In the genomic region with DNA sequence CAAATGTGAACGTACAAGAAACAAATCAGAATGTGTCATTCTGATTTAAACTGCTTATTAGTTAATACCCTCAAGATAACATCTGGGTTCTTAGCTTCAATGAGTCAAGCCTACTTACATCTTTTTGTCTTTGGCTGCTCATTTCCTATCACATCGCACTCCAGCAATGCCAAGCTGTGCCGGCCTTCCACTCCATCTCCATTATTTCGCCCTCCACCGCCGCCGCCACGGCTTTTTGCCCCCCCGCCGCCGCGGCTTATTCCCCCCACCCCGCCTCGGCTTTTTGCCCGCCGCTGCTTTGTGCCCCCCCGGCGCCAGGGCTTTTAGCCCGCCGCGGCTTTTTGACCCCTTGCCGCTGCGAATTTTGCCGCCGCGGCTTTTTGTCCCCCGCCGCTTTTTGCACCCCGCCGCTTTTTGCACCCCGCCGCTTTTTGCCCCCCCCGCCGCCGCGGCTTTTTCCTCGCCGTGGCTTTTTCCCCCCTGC, we compare ENCODE assay signal across 7 cellular contexts.
DNase-seq lines count a peak whose midpoint lies in the region; ATAC-seq, FAIRE-seq and TF ChIP-seq lines count a peak whose summit lies in the region.
"Not testable (repeated sequence)": the region's sequence is repeated elsewhere in the genome, so short reads cannot be mapped to it uniquely, and the experiment has no call there.

No MANE protein-coding gene starts in this region.

- not testable (repeated sequence) for H3K27ac ChIP-seq in GM23338 (ENCODE audit: low read depth); astrocyte (ENCODE audit: low read depth, low read length); liver (ENCODE audit: low read depth in 1 of 2, low read length in 2 of 2); rectal smooth muscle tissue (ENCODE audit: low read depth, low read length)

- H3K4me1 Mint-ChIP-seq in GM23338; activated B cell treated with CpG ODN at 0.5 μM for 24 hours; astrocyte (ENCODE audit: low read depth, unreplicated experiment): not testable (repeated sequence)

- peaks cover 45% of the 10 kb centered on the region for H3K27me3 ChIP-seq in GM23338 (ENCODE audit: insufficient read depth)
- H3K27me3 ChIP-seq in astrocyte (ENCODE audit: insufficient read depth, low read length); liver (ENCODE audit: control insufficient read depth in 4 of 4, insufficient read depth in 4 of 4, low read length in 3 of 4); rectal smooth muscle tissue (ENCODE audit: control insufficient read depth, insufficient read depth, low read length): not testable (repeated sequence)

- H3K36me3 ChIP-seq in GM23338 (ENCODE audit: insufficient read depth); astrocyte (ENCODE audit: insufficient read depth, low read length); liver (ENCODE audit: control insufficient read depth in 4 of 4, insufficient read depth in 3 of 4, low read depth in 1 of 4, low read length in 3 of 4); rectal smooth muscle tissue (ENCODE audit: control insufficient read depth, insufficient read depth, low read length): not testable (repeated sequence)

- peak overlapping the region; percentile 57; the same call in 1 of the 2 replicates for H3K4me2 ChIP-seq in GM23338
- peak overlapping the region; percentile 57 for H3K4me2 ChIP-seq in astrocyte (ENCODE audit: low read length)

- not testable (repeated sequence) for H3K9ac ChIP-seq in astrocyte (ENCODE audit: low read length); liver (ENCODE audit: low read depth in 1 of 2, low read length in 2 of 2); rectal smooth muscle tissue (ENCODE audit: low read length)

- not testable (repeated sequence) for TF ChIP-seq CTCF in GM23338 (conservative IDR thresholded peaks at IDR 0.05; ENCODE audit: low read depth in 2 of 2); activated B cell treated with CpG ODN at 0.5 μM for 24 hours (IDR thresholded peaks at IDR 0.05); astrocyte (IDR thresholded peaks at IDR 0.05; ENCODE audit: insufficient read depth, low read depth, low read length); liver (IDR thresholded peaks at IDR 0.05; ENCODE audit: low read depth, low read length, missing input control)

- 9% methylated on average over 38 of the region's 38 CpGs for whole genome bisulfite sequencing in liver

- not testable (repeated sequence) for ATAC-seq in GM23338; activated B cell treated with CpG ODN at 0.5 μM for 24 hours (ENCODE audit: low read depth)

- CTCF ChIA-PET in activated B cell treated with CpG ODN at 0.5 μM for 24 hours (lab: Charles Lee), result not testable (repeated sequence)

- intact Hi-C loops in activated B cell treated with CpG ODN at 0.5 μM for 24 hours (cut with micrococcal nuclease), result not testable (repeated sequence)

- H3K9me3 Mint-ChIP-seq in GM23338, result peaks cover 10% of the 10 kb centered on the region
- H3K9me3 Mint-ChIP-seq in activated B cell treated with CpG ODN at 0.5 μM for 24 hours; astrocyte (ENCODE audit: unreplicated experiment): not testable (repeated sequence)

- H3K36me3 Mint-ChIP-seq in GM23338 (ENCODE audit: low read depth); activated B cell treated with CpG ODN at 0.5 μM for 24 hours (ENCODE audit: low read depth); astrocyte (ENCODE audit: low read depth, unreplicated experiment): not testable (repeated sequence)

- not testable (repeated sequence) for H3K79me2 ChIP-seq in GM23338 (replicated peaks; ENCODE audit: insufficient read depth); astrocyte (ENCODE audit: insufficient read depth, low read length)

- H3K4me3 ChIP-seq in GM23338 (peak overlapping the region; percentile 62), liver (ENCODE audit: low read depth in 1 of 3, low read length in 3 of 3) (peak overlapping the region in 2 of 3 donors; percentile 9 to 61), rectal smooth muscle tissue (ENCODE audit: low read length) (peak overlapping the region; percentile 21)
- H3K4me3 ChIP-seq in astrocyte (ENCODE audit: insufficient read depth, low read depth, low read length), result not testable (repeated sequence)

- not testable (repeated sequence) for H3K9me2 ChIP-seq in GM23338 (ENCODE audit: insufficient read depth)

- DNase-seq in GM23338 (ENCODE audit: low spot score) (peak; percentile 17), NCI-H524 (lab: John Stamatoyannopoulos, UW) (peak; percentile 3 to 53), astrocyte (ENCODE audit: low read depth) (peak; percentile 39), fibroblast of gingiva (ENCODE audit: low read depth) (peak; percentile 8)
- not testable (repeated sequence) for DNase-seq in activated B cell treated with CpG ODN at 0.5 μM for 24 hours

- POLR2A ChIA-PET in activated B cell treated with CpG ODN at 0.5 μM for 24 hours (lab: Charles Lee), result not testable (repeated sequence)

- H3K27me3 Mint-ChIP-seq in GM23338 (ENCODE audit: insufficient read depth, low read depth, poor library complexity), result peaks cover 22% of the 10 kb centered on the region
- H3K27me3 Mint-ChIP-seq in activated B cell treated with CpG ODN at 0.5 μM for 24 hours; astrocyte (ENCODE audit: low read depth, unreplicated experiment): not testable (repeated sequence)

- H3K9me3 ChIP-seq in astrocyte (ENCODE audit: insufficient read depth, low read depth, low read length); liver (ENCODE audit: control insufficient read depth in 4 of 4, low read length in 3 of 4): not testable (repeated sequence)

- not testable (repeated sequence) for H3K27ac Mint-ChIP-seq in GM23338; activated B cell treated with CpG ODN at 0.5 μM for 24 hours; astrocyte (ENCODE audit: unreplicated experiment)

- not testable (repeated sequence) for TF ChIP-seq RAD21 in liver (IDR thresholded peaks at IDR 0.05)

- not testable (repeated sequence) for H2AFZ ChIP-seq in GM23338; astrocyte (ENCODE audit: low read depth, low read length)

- not testable (repeated sequence) for H4K20me1 ChIP-seq in GM23338 (replicated peaks; ENCODE audit: insufficient read depth); astrocyte (ENCODE audit: insufficient read depth, low read length)

- H3F3A ChIP-seq in GM23338 (replicated peaks; ENCODE audit: low read depth), result not testable (repeated sequence)

- not testable (repeated sequence) for FAIRE-seq in astrocyte (lab: Jason Lieb, UNC)

- not testable (repeated sequence) for H3K4me1 ChIP-seq in GM23338 (ENCODE audit: insufficient read depth); astrocyte (ENCODE audit: insufficient read depth, low read length); liver (ENCODE audit: control insufficient read depth in 4 of 4, insufficient read depth in 4 of 4, low read length in 3 of 4); rectal smooth muscle tissue (ENCODE audit: control insufficient read depth, insufficient read depth, low read length)

- peak overlapping the region; percentile 72 for H3K4me3 Mint-ChIP-seq in GM23338
- peak overlapping the region; percentile 78 for H3K4me3 Mint-ChIP-seq in activated B cell treated with CpG ODN at 0.5 μM for 24 hours
- H3K4me3 Mint-ChIP-seq in astrocyte (ENCODE audit: unreplicated experiment), result peak overlapping the region; percentile 86
